Comparison of ENCODE assay signal across 1 cellular context in genomic region chr12:89632778-89633177, GRCh38.
TF ChIP-seq lines count a peak whose summit lies in the region.

No MANE protein-coding gene starts in this region.

TF ChIP-seq in HepG2, 621 proteins besides CTCF, POLR2A, EP300 and RAD21 (continued from another document and continues in another):
- TF ChIP-seq FOXP4 (CRISPR knock-in tag; IDR thresholded peaks at IDR 0.05) (peak; percentile 94), LCORL (IDR thresholded peaks at IDR 0.05) (no peak), LCORL (CRISPR knock-in tag; IDR thresholded peaks at IDR 0.05) (no peak), ZNF18 (CRISPR knock-in tag; IDR thresholded peaks at IDR 0.05; ENCODE audit: insufficient replicate concordance) (no peak), ZNF609 (CRISPR knock-in tag; IDR thresholded peaks at IDR 0.05; ENCODE audit: borderline replicate concordance) (peak; percentile 95), MAX (IDR thresholded peaks at IDR 0.05) (0 out of 2 replicates have a peak, but pooled peaks have one; percentile 14), KAT7 (CRISPR knock-in tag; IDR thresholded peaks at IDR 0.05; ENCODE audit: borderline replicate concordance) (no peak), TSC22D2 (CRISPR knock-in tag; IDR thresholded peaks at IDR 0.05; ENCODE audit: borderline replicate concordance) (no peak), ZNF691 (CRISPR knock-in tag; IDR thresholded peaks at IDR 0.05; ENCODE audit: borderline replicate concordance, low read depth) (no peak), ZSCAN22 (CRISPR knock-in tag; IDR thresholded peaks at IDR 0.05) (no peak), DMTF1 (CRISPR knock-in tag; IDR thresholded peaks at IDR 0.05) (no peak), ZNF326 (CRISPR knock-in tag; IDR thresholded peaks at IDR 0.05; ENCODE audit: borderline replicate concordance) (no peak), MTERF4 (CRISPR knock-in tag; IDR thresholded peaks at IDR 0.05) (no peak), NFKBIZ (CRISPR knock-in tag; IDR thresholded peaks at IDR 0.05) (0 out of 2 replicates have a peak, but pooled peaks have one; percentile 76), ZNF891 (CRISPR knock-in tag; IDR thresholded peaks at IDR 0.05) (no peak), ZNF232 (CRISPR knock-in tag; IDR thresholded peaks at IDR 0.05; ENCODE audit: borderline replicate concordance) (no peak), STAT6 (CRISPR knock-in tag; IDR thresholded peaks at IDR 0.05; ENCODE audit: borderline replicate concordance) (no peak; the same call in 1 of the 2 replicates), ZSCAN30 (CRISPR knock-in tag; IDR thresholded peaks at IDR 0.05) (no peak), GPN1 (CRISPR knock-in tag; IDR thresholded peaks at IDR 0.05; ENCODE audit: borderline replicate concordance) (no peak), ZNF7 (CRISPR knock-in tag; IDR thresholded peaks at IDR 0.05) (peak; percentile 64; the same call in 1 of the 2 replicates), ZC3H4 (CRISPR knock-in tag; IDR thresholded peaks at IDR 0.05; ENCODE audit: borderline replicate concordance) (no peak), JDP2 (CRISPR knock-in tag; IDR thresholded peaks at IDR 0.05; ENCODE audit: borderline replicate concordance) (no peak), ZNF766 (CRISPR knock-in tag; IDR thresholded peaks at IDR 0.05; ENCODE audit: borderline replicate concordance) (no peak), GABPB1 (CRISPR knock-in tag; IDR thresholded peaks at IDR 0.05) (no peak), SALL1 (CRISPR knock-in tag; IDR thresholded peaks at IDR 0.05) (peak; percentile 24; the same call in 1 of the 2 replicates), ZNF329 (CRISPR knock-in tag; IDR thresholded peaks at IDR 0.05; ENCODE audit: low read depth) (no peak), ARNT (IDR thresholded peaks at IDR 0.05) (no peak), HOXD1 (CRISPR knock-in tag; IDR thresholded peaks at IDR 0.05) (no peak), ARHGAP35 (CRISPR knock-in tag; IDR thresholded peaks at IDR 0.05; ENCODE audit: borderline replicate concordance) (no peak), DBP (CRISPR knock-in tag; IDR thresholded peaks at IDR 0.05; ENCODE audit: not compliant biosample characterization) (no peak), DDIT3 (CRISPR knock-in tag; IDR thresholded peaks at IDR 0.05) (no peak), MEF2D (CRISPR knock-in tag; IDR thresholded peaks at IDR 0.05) (no peak), RFX5 (IDR thresholded peaks at IDR 0.05; ENCODE audit: low read depth, low read length) (no peak), ZNF709 (CRISPR knock-in tag; IDR thresholded peaks at IDR 0.05) (no peak), SATB2 (CRISPR knock-in tag; IDR thresholded peaks at IDR 0.05) (no peak), ZSCAN31 (CRISPR knock-in tag; IDR thresholded peaks at IDR 0.05; ENCODE audit: low read depth) (no peak), CBFB (CRISPR knock-in tag; IDR thresholded peaks at IDR 0.05) (peak; percentile 99), NR2C2 (CRISPR knock-in tag; IDR thresholded peaks at IDR 0.05; ENCODE audit: borderline replicate concordance) (0 out of 2 replicates have a peak, but pooled peaks have one; percentile 26), MIER2 (CRISPR knock-in tag; IDR thresholded peaks at IDR 0.05) (peak; percentile 37; the same call in 1 of the 2 replicates), ZNF207 (IDR thresholded peaks at IDR 0.05; ENCODE audit: borderline replicate concordance) (no peak), TIGD3 (CRISPR knock-in tag; IDR thresholded peaks at IDR 0.05; ENCODE audit: borderline replicate concordance) (no peak), SP2 (CRISPR knock-in tag; IDR thresholded peaks at IDR 0.05) (no peak), RARG (CRISPR knock-in tag; IDR thresholded peaks at IDR 0.05; ENCODE audit: low read depth) (no peak), ZFAT (CRISPR knock-in tag; conservative IDR thresholded peaks at IDR 0.05) (no peak), ATF4 (CRISPR knock-in tag; IDR thresholded peaks at IDR 0.05) (peak in 1 of 2 experiments; percentile 70; a peak in 1 of 4 replicates)
